16 cellular contexts compared by ENCODE assay signal in genomic region chr4:53199356-53199755, GRCh38.
"Had no signal": no experiment of that assay in that cellular context is flagged by ENCODE, and none has a peak within 500 bp of the region (broad histone marks: within the 10 kb centered on the region; RNA-seq: fewer than 3 reads in every experiment).

No MANE protein-coding gene starts in this region.

- ATAC-seq: effector memory CD8-positive, alpha-beta T cell; gastrocnemius medialis; left lobe of liver; natural killer cell; psoas muscle; right lobe of liver; stimulated activated effector memory CD8-positive, alpha-beta T cell treated with anti-CD3 and anti-CD28 coated beads, Interleukin-12 subunit alpha, Interleukin-12 subunit beta, amount 100 ng/mL, for 72 hours; stimulated activated naive CD8-positive, alpha-beta T cell treated with anti-CD3 and anti-CD28 coated beads, Interleukin-15, Interleukin-2, amounts not matched to agents 100 U/mL and 50 U/mL, for 24 hours had no signal

- H3K4me3 ChIP-seq: gastrocnemius medialis, psoas muscle, right lobe of liver, suprapubic skin, thyroid gland had no signal

- DNase-seq: effector memory CD8-positive, alpha-beta T cell; erythroblast; gastrocnemius medialis; islet precursor cell; mammary epithelial cell; natural killer cell; psoas muscle; retina; right lobe of liver; stimulated activated CD4-positive, alpha-beta T cell treated with anti-CD3 and anti-CD28 coated beads, Interleukin-4, amount 100 ng/mL, for 1 hour; stimulated activated CD8-positive, alpha-beta memory T cell treated with anti-CD3 and anti-CD28 coated beads, Interleukin-4, amount 100 ng/mL, for 48 hours; stimulated activated naive CD8-positive, alpha-beta T cell treated with anti-CD3 and anti-CD28 coated beads, Interleukin-15, Interleukin-2, amounts not matched to agents 100 U/mL and 50 U/mL, for 24 hours; thyroid gland had no signal
